In the genomic region with DNA sequence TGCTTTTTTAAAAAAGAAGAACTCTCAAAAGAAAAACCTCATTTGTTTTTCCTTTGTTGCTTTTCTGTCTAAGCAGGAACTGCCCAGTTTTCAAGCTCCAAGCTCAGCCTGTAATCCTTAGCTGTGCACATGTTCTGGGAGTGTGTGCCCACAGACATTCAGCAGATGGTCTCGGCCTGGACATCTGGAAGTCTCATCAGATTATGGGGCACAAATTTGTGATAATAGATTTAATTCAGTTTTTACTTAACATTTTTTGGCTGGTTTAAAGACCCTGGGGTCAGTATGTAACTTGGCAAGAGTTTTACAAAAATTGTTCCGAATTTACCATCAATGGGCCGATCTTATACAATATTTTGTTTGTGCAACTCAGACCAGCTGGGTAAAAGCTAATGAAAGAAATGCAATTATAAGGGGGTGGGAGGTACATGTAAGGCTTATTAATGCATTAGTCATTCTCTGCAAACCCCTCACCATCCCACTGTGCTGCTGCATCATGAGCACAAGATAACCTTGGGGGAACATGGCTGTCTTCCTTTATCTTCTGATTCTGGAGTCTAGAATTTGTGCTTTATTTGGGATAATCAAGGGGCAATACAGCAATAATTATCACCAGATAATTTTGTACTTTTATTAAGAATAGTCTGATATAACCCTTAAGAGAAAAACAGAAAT, we compare ENCODE assay signal across 18 cellular contexts.
DNase-seq lines count a peak whose midpoint lies in the region; ATAC-seq, FAIRE-seq and TF ChIP-seq lines count a peak whose summit lies in the region.
"Had no signal": no experiment of that assay in that cellular context is flagged by ENCODE, and none has a peak within 500 bp of the region (broad histone marks: within the 10 kb centered on the region; RNA-seq: fewer than 3 reads in every experiment).

No MANE protein-coding gene starts in this region.

- ATAC-seq in HG03354 (IDR thresholded peaks at IDR 0.05; ENCODE audit: poor library complexity, severe bottlenecking, unreplicated experiment), result no peak
- ATAC-seq: CD8-positive, alpha-beta T cell; GM23338; HepG2 had no signal

- H3K27ac Mint-ChIP-seq in Caco-2 (ENCODE audit: unreplicated experiment), result no peak overlapping the region
- H3K27ac Mint-ChIP-seq: CD14-positive monocyte; CD8-positive, alpha-beta T cell; GM23338 had no signal

- peaks cover 6% of the 10 kb centered on the region for H3K27me3 Mint-ChIP-seq in Caco-2 (ENCODE audit: insufficient read depth, unreplicated experiment)

- POLR2A ChIA-PET in Caco-2 (lab: Charles Lee), result no interaction called here

- H3K9me3 Mint-ChIP-seq in Caco-2 (ENCODE audit: unreplicated experiment), result no peaks in the 10 kb centered on the region
- H3K9me3 Mint-ChIP-seq: CD8-positive, alpha-beta T cell; GM23338 had no signal

- intact Hi-C loops in Caco-2 (cut with micrococcal nuclease; ENCODE audit: unreplicated experiment) (no loop called here), posterior vena cava (cut with DNase I) (no loop called here)

- BruUV-seq in Caco-2 (replicated peaks; lab: Mats Ljungman, UMichigan), result no TSS peak

- no peaks in the 10 kb centered on the region for H3K36me3 ChIP-seq in WERI-Rb-1
- H3K36me3 ChIP-seq in Caco-2 (ENCODE audit: control insufficient read depth, insufficient read depth, low read length), result no peaks in the 10 kb centered on the region

- FAIRE-seq in D721Med (lab: Jason Lieb, UNC), result peak; percentile 90
- FAIRE-seq: GM12892, HepG2, HTR-8/SVneo had no signal

- H3K36me3 Mint-ChIP-seq in Caco-2 (ENCODE audit: insufficient read depth, unreplicated experiment), result no peaks in the 10 kb centered on the region
- H3K36me3 Mint-ChIP-seq: CD14-positive monocyte; CD8-positive, alpha-beta T cell had no signal

- H3K4me3 ChIP-seq in WERI-Rb-1 (ENCODE audit: low read depth, low read length), result no peak overlapping the region
- H3K4me3 ChIP-seq in Caco-2 (ENCODE audit: low read depth, low read length), result no peak overlapping the region
- H3K4me3 ChIP-seq: GM23338 had no signal

- TF ChIP-seq CTCF in D721Med (IDR thresholded peaks at IDR 0.05; ENCODE audit: insufficient read depth, missing control alignments) (no peak), WERI-Rb-1 (IDR thresholded peaks at IDR 0.05; ENCODE audit: low read depth, low read length) (no peak), Caco-2 (IDR thresholded peaks at IDR 0.05; ENCODE audit: insufficient read depth in 1 of 2, low read depth in 1 of 2, low read length in 1 of 2, severe bottlenecking in 1 of 2, unreplicated experiment in 1 of 2) (no peak)

- H3K9me3 ChIP-seq in WERI-Rb-1 (ENCODE audit: severe bottlenecking) (no peaks in the 10 kb centered on the region), Caco-2 (no peaks in the 10 kb centered on the region)

- DNase-seq in D721Med (ENCODE audit: insufficient read length, low spot score) (no peak), NCI-H82 (lab: John Stamatoyannopoulos, UW) (peak; percentile 96), WERI-Rb-1 (peak; percentile 56), Caco-2 (no peak), Ammon's horn (ENCODE audit: low spot score) (no peak), posterior vena cava (ENCODE audit: low spot score) (no peak)
- DNase-seq: ACHN; CD8-positive, alpha-beta T cell; COR-L47; DND-41; GDM1; H7 had no signal

- H3K27me3 ChIP-seq in WERI-Rb-1 (ENCODE audit: insufficient read depth, low read depth, severe bottlenecking) (no peaks in the 10 kb centered on the region), Caco-2 (replicated peaks; ENCODE audit: control insufficient read depth, insufficient read depth, low read length) (no peaks in the 10 kb centered on the region)

- H3K27ac ChIP-seq in WERI-Rb-1, result peak overlapping the region; percentile 37

- H3K4me3 Mint-ChIP-seq in Caco-2 (ENCODE audit: unreplicated experiment), result no peak overlapping the region
- H3K4me3 Mint-ChIP-seq: CD14-positive monocyte; CD8-positive, alpha-beta T cell; GM23338 had no signal

- CTCF ChIA-PET in Caco-2 (lab: Charles Lee), result no interaction called here

- H3K4me1 ChIP-seq in Caco-2, result no peaks in the 10 kb centered on the region

- no peaks in the 10 kb centered on the region for H3K4me1 Mint-ChIP-seq in Caco-2 (ENCODE audit: low read depth, unreplicated experiment)
- H3K4me1 Mint-ChIP-seq: GM23338 had no signal

Comparison
In these comparisons a context has a peak if more than half of its experiments do, and no peak if none do; other contexts are left out.
1. DNase-seq: peak in NCI-H82 (single experiment) and WERI-Rb-1 (single experiment); none in D721Med (single experiment), Caco-2 (0 of 2), Ammon's horn (single experiment) and posterior vena cava (single experiment).